In genomic region chr11:125257751-125258150, GRCh38 we compare ENCODE assay signal across 20 cellular contexts.
"Had no signal": no experiment of that assay in that cellular context is flagged by ENCODE, and none has a peak within 500 bp of the region (broad histone marks: within the 10 kb centered on the region; RNA-seq: fewer than 3 reads in every experiment).

No MANE protein-coding gene starts in this region.

- H3K27ac Mint-ChIP-seq: naive thymus-derived CD8-positive, alpha-beta T cell; progenitor cell of endocrine pancreas had no signal

- H3K27me3 Mint-ChIP-seq: progenitor cell of endocrine pancreas had no signal

- H2AFZ ChIP-seq: hepatocyte had no signal

- H3K79me2 ChIP-seq: hepatocyte had no signal

- H3K36me3 ChIP-seq: pancreas, tibial nerve, upper lobe of right lung, vagina had no signal

- H3K4me3 ChIP-seq: coronary artery, dorsolateral prefrontal cortex, hepatocyte, mucosa of descending colon, pancreas, testis, tibial nerve, upper lobe of right lung, vagina had no signal

- H3K4me2 ChIP-seq: hepatocyte had no signal

- H3K27ac ChIP-seq: hepatocyte, pancreas, testis, tibial nerve, upper lobe of right lung, vagina had no signal

- H3K9me3 Mint-ChIP-seq: naive thymus-derived CD8-positive, alpha-beta T cell; neural crest cell had no signal

- H3K9me3 ChIP-seq: mucosa of descending colon, pancreas, testis, tibial nerve, upper lobe of right lung, vagina had no signal

- FAIRE-seq: pancreas, small intestine had no signal

- H3K4me3 Mint-ChIP-seq: naive thymus-derived CD8-positive, alpha-beta T cell; neural crest cell had no signal

- H3K27me3 ChIP-seq: dorsolateral prefrontal cortex, hepatocyte, pancreas, testis, tibial nerve, vagina had no signal

- DNase-seq: dorsolateral prefrontal cortex; effector CD8-positive, alpha-beta T cell; foreskin melanocyte; head of caudate nucleus; mucosa of descending colon; naive thymus-derived CD8-positive, alpha-beta T cell; nucleus accumbens; pancreas; right cardiac atrium; small intestine; stimulated activated CD4-positive, alpha-beta T cell treated with anti-CD3 and anti-CD28 coated beads, Interleukin-2, amount 100 ng/mL, for 48 hours; stimulated activated naive CD4-positive, alpha-beta T cell treated with Interleukin-2 at 50 U/mL for 16 hours; testis; upper lobe of right lung had no signal

- H3K4me1 ChIP-seq: pancreas had no signal

- H3K36me3 Mint-ChIP-seq: naive thymus-derived CD8-positive, alpha-beta T cell had no signal
